15 cellular contexts compared by ENCODE assay signal in the genomic region with DNA sequence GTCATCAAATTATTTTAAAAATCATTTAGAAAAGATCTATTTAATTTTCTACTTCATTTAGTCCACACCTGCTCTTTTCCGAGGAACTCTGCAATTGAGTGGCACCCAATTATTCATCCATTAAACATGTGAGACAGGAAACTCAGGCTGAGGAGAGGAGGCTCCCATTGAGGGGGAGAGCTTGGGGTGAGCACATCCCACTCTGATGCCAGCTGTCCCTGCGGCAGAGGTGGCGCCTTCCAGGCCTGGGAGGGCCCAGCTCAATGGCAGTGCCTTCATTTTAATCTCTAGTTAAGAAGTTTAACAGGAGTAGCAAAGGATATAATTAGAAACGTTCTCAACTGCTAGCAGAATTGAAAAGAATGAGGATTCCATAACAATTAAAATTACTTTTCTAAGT.
DNase-seq lines count a peak whose midpoint lies in the region; ATAC-seq, FAIRE-seq and TF ChIP-seq lines count a peak whose summit lies in the region.
"Had no signal": no experiment of that assay in that cellular context is flagged by ENCODE, and none has a peak within 500 bp of the region (broad histone marks: within the 10 kb centered on the region; RNA-seq: fewer than 3 reads in every experiment).

No MANE protein-coding gene starts in this region.

- peaks cover 8% of the 10 kb centered on the region for H3K9me3 Mint-ChIP-seq in type B pancreatic cell

- H3K4me3 Mint-ChIP-seq in type B pancreatic cell, result no peak overlapping the region
- H3K4me3 Mint-ChIP-seq: CD4-positive, CD25-positive, alpha-beta regulatory T cell; central memory CD8-positive, alpha-beta T cell; stimulated activated naive CD8-positive, alpha-beta T cell treated with anti-CD3 and anti-CD28 coated beads, Interleukin-15, amount 100 ng/mL, for 72 hours had no signal

- no peaks in the 10 kb centered on the region for H3K9me3 ChIP-seq in right atrium auricular region
- H3K9me3 ChIP-seq in keratinocyte (ENCODE audit: control insufficient read depth, low read depth, low read length), result peaks cover 1% of the 10 kb centered on the region

- H3K9ac ChIP-seq in keratinocyte (ENCODE audit: control insufficient read depth, extremely low read depth, insufficient read depth, low read length), result no peak overlapping the region

- no peak for DNase-seq in Right ventricle myocardium superior
- no peak for DNase-seq in right atrium auricular region (ENCODE audit: low spot score)
- DNase-seq in NCI-H748 (lab: John Stamatoyannopoulos, UW; ENCODE audit: unreplicated experiment), result peak; percentile 77
- no peak for DNase-seq in keratinocyte (ENCODE audit: low read depth, low spot score)
- DNase-seq in type B pancreatic cell (ENCODE audit: extremely low spot score, unreplicated experiment), result no peak
- DNase-seq in epidermal melanocyte (ENCODE audit: insufficient read length, low spot score), result no peak
- DNase-seq in Ammon's horn (ENCODE audit: low spot score), result no peak
- DNase-seq: activated CD4-positive, alpha-beta T cell treated with anti-CD3 and anti-CD28 coated beads, Interleukin-2, amount 50 U/mL, for 4 hours; CD4-positive, CD25-positive, alpha-beta regulatory T cell; NCI-H1694 treated with DMSO at 0.1 percent for 48 hours; stimulated activated naive CD8-positive, alpha-beta T cell treated with anti-CD3 and anti-CD28 coated beads, Interleukin-15, amount 100 ng/mL, for 72 hours had no signal

- peak; percentile 75 for FAIRE-seq in keratinocyte (lab: Jason Lieb, UNC)
- FAIRE-seq: GM12878 had no signal

- no peak overlapping the region for H3K4me3 ChIP-seq in right atrium auricular region
- H3K4me3 ChIP-seq in keratinocyte (ENCODE audit: control insufficient read depth in 2 of 3, extremely low read depth in 1 of 3, insufficient read depth in 2 of 3, low read depth in 1 of 3, low read length in 3 of 3), result peak overlapping the region in 2 of 3 experiments; percentile 9 to 15
- H3K4me3 ChIP-seq: GM12878, SK-N-MC had no signal

- H3K27me3 Mint-ChIP-seq in type B pancreatic cell, result no peaks in the 10 kb centered on the region
- H3K27me3 Mint-ChIP-seq: CD4-positive, CD25-positive, alpha-beta regulatory T cell; central memory CD8-positive, alpha-beta T cell; stimulated activated naive CD8-positive, alpha-beta T cell treated with anti-CD3 and anti-CD28 coated beads, Interleukin-15, amount 100 ng/mL, for 72 hours had no signal

- H3K36me3 ChIP-seq in right atrium auricular region (no peaks in the 10 kb centered on the region), keratinocyte (ENCODE audit: control insufficient read depth in 2 of 2, extremely low read depth in 1 of 2, insufficient read depth in 2 of 2, low read length in 2 of 2) (no peaks in the 10 kb centered on the region)

- H2AFZ ChIP-seq in keratinocyte (ENCODE audit: control insufficient read depth, low read length), result peak overlapping the region; percentile 4

- H3K79me2 ChIP-seq in keratinocyte (ENCODE audit: control insufficient read depth, insufficient read depth, low read length), result peaks cover 4% of the 10 kb centered on the region

- intact Hi-C loops in Right ventricle myocardium superior (cut with DNase I), result no loop called here

- TF ChIP-seq CTCF in right atrium auricular region (IDR thresholded peaks at IDR 0.05), result no peak
- TF ChIP-seq CTCF in keratinocyte (optimal IDR thresholded peaks at IDR 0.05 in 1 of 3, IDR thresholded peaks at IDR 0.05 in 1 of 3, conservative IDR thresholded peaks at IDR 0.05 in 1 of 3; ENCODE audit: extremely low read depth in 1 of 3, insufficient read depth in 2 of 3, low read length in 3 of 3), result no peak
- no peak for TF ChIP-seq CTCF in type B pancreatic cell (conservative IDR thresholded peaks at IDR 0.05)

- H3K27ac Mint-ChIP-seq in type B pancreatic cell, result peak overlapping the region; percentile 83
- H3K27ac Mint-ChIP-seq: CD4-positive, CD25-positive, alpha-beta regulatory T cell had no signal

- peaks cover 11% of the 10 kb centered on the region for H3K4me1 Mint-ChIP-seq in type B pancreatic cell (ENCODE audit: unreplicated experiment)

- H3K4me1 ChIP-seq in right atrium auricular region (peaks cover 0 to 29% of the 10 kb centered on the region in 2 donors), keratinocyte (ENCODE audit: control insufficient read depth, extremely low read depth, insufficient read depth, low read length) (peaks cover 45% of the 10 kb centered on the region)

- H3K36me3 Mint-ChIP-seq in type B pancreatic cell, result peaks cover 34% of the 10 kb centered on the region

- no peaks in the 10 kb centered on the region for H3K27me3 ChIP-seq in right atrium auricular region
- H3K27me3 ChIP-seq in keratinocyte (ENCODE audit: control insufficient read depth, extremely low read depth, insufficient read depth, low read length), result no peaks in the 10 kb centered on the region

- H3K9me1 ChIP-seq in keratinocyte (ENCODE audit: control insufficient read depth, extremely low read depth, insufficient read depth, low read length), result no peaks in the 10 kb centered on the region

- ATAC-seq in Right ventricle myocardium superior (ENCODE audit: poor library complexity), result peak; percentile 27
- ATAC-seq in HG02885 (IDR thresholded peaks at IDR 0.05; ENCODE audit: poor library complexity, unreplicated experiment), result no peak
- ATAC-seq: GM12878; stimulated activated naive CD8-positive, alpha-beta T cell treated with anti-CD3 and anti-CD28 coated beads, Interleukin-15, amount 100 ng/mL, for 72 hours had no signal

- dilution Hi-C loops in keratinocyte (cut with MboI; ENCODE audit: extremely low pct_ligation_motif_present, low sequenced_read_pairs), result no loop called here

- H4K20me1 ChIP-seq in keratinocyte (ENCODE audit: control insufficient read depth, extremely low read depth, insufficient read depth, low read length), result no peaks in the 10 kb centered on the region

- peak overlapping the region; percentile 64 for H3K4me2 ChIP-seq in keratinocyte (ENCODE audit: control insufficient read depth, extremely low read depth, insufficient read depth, low read depth, low read length)

- H3K27ac ChIP-seq in right atrium auricular region (peak overlapping the region in 1 of 2 donors; percentile 3), keratinocyte (ENCODE audit: control insufficient read depth, insufficient read depth, low read length) (peak overlapping the region; percentile 44)
- H3K27ac ChIP-seq: SK-N-MC had no signal

Comparison
In these comparisons a context has a peak if more than half of its experiments do, and no peak if none do; other contexts are left out.
1. H3K4me3 ChIP-seq: peak in keratinocyte (2 of 3); none in right atrium auricular region (0 of 2).